In genomic region chr7:111092406-111093160, GRCh38 we compare ENCODE assay signal across 8 cellular contexts. TPM values are rescaled to one million over a fixed set of nuclear protein-coding genes. Genes with fewer than 3 reads are reported as not detected.
DNase-seq lines count a peak whose midpoint lies in the region; ATAC-seq and TF ChIP-seq lines count a peak whose summit lies in the region.

No MANE protein-coding gene starts in this region.

- H3K4me3 ChIP-seq in OCI-LY7 (ENCODE audit: low read depth, low read length, poor library complexity, severe bottlenecking) (no peak overlapping the region), mononuclear cell (ENCODE audit: low read length) (peak overlapping the region; percentile 34), colonic mucosa (no peak overlapping the region)

- intact Hi-C loops in OCI-LY7 (cut with micrococcal nuclease; ENCODE audit: unreplicated experiment) = loop anchor here (5.0 kb wide), 1 partner anchor 470 kb away; the partner anchor contains the start of gene IMMP2L
- intact Hi-C loops in colonic mucosa (cut with DNase I) = loop anchor here (5.0 to 10.0 kb wide), 2 partner anchors 392 to 640 kb away; no protein-coding TSS in a partner anchor

- no peaks in the 10 kb centered on the region for H3K9me2 ChIP-seq in OCI-LY7 (ENCODE audit: insufficient read depth, low read length)

- no peaks in the 10 kb centered on the region for H3K79me2 ChIP-seq in OCI-LY7 (ENCODE audit: insufficient read depth, low read depth, low read length)

- TF ChIP-seq CTCF in OCI-LY7 (conservative IDR thresholded peaks at IDR 0.05; ENCODE audit: low read length) = no peak
- no peak for TF ChIP-seq CTCF in colonic mucosa (IDR thresholded peaks at IDR 0.05)

- CTCF ChIA-PET in OCI-LY7 (lab: Charles Lee; ENCODE audit: unreplicated experiment) = no interaction called here

- H3K27ac ChIP-seq in OCI-LY7 (ENCODE audit: low read depth, low read length, poor library complexity, severe bottlenecking) (no peak overlapping the region), colonic mucosa (no peak overlapping the region)

- no peaks in the 10 kb centered on the region for H4K20me1 ChIP-seq in OCI-LY7 (ENCODE audit: insufficient read depth, low read length)

- ATAC-seq in GM18861 (IDR thresholded peaks at IDR 0.05; ENCODE audit: unreplicated experiment) (peak; percentile 40), HG02610 (IDR thresholded peaks at IDR 0.05; ENCODE audit: unreplicated experiment) (peak; percentile 54)

- H3K36me3 ChIP-seq in OCI-LY7 (ENCODE audit: insufficient read depth, low read length) (no peaks in the 10 kb centered on the region), colonic mucosa (no peaks in the 10 kb centered on the region)

- no peak overlapping the region for H3K9ac ChIP-seq in colonic mucosa (ENCODE audit: low read depth in 2 of 2, low read length in 2 of 2)

- no peak overlapping the region for H2AFZ ChIP-seq in OCI-LY7 (ENCODE audit: low read length)

- H3K4me1 ChIP-seq in OCI-LY7 (ENCODE audit: insufficient read depth, low read length, poor library complexity, severe bottlenecking) = no peaks in the 10 kb centered on the region
- no peaks in the 10 kb centered on the region for H3K4me1 ChIP-seq in mononuclear cell (ENCODE audit: insufficient read depth, low read length)
- no peaks in the 10 kb centered on the region for H3K4me1 ChIP-seq in colonic mucosa

- H3K4me2 ChIP-seq in OCI-LY7 (ENCODE audit: low read length) = peak overlapping the region; percentile 34; the same call in 1 of the 2 replicates

- DNase-seq in OCI-LY7 (ENCODE audit: low spot score) = no peak
- no peak for DNase-seq in NCI-H187 treated with DMSO at 0.1 percent for 48 hours (lab: John Stamatoyannopoulos, UW)
- no peak for DNase-seq in activated CD4-positive, alpha-beta T cell treated with anti-CD3 and anti-CD28 coated beads, Interleukin-2, amount 50 U/mL, for 48 hours
- DNase-seq in colonic mucosa = no peak
- no peak for DNase-seq in NCI-H1694 (lab: John Stamatoyannopoulos, UW)

- H3K27me3 ChIP-seq in mononuclear cell (ENCODE audit: insufficient read depth, low read length) = no peaks in the 10 kb centered on the region
- H3K27me3 ChIP-seq in colonic mucosa = no peaks in the 10 kb centered on the region

- POLR2A ChIA-PET in OCI-LY7 (lab: Charles Lee) = no interaction called here

- no TSS peak for BruUV-seq in OCI-LY7 (replicated peaks; lab: Mats Ljungman, UMichigan)

- no peaks in the 10 kb centered on the region for H3K9me3 ChIP-seq in OCI-LY7 (ENCODE audit: low read length)
- H3K9me3 ChIP-seq in mononuclear cell (ENCODE audit: low read depth, low read length) = no peaks in the 10 kb centered on the region
- no peaks in the 10 kb centered on the region for H3K9me3 ChIP-seq in colonic mucosa

RNA-seq across cellular contexts. Expression of gene LRRN3, which starts 1.7 kb away (rescaled TPM):
- total RNA-seq in OCI-LY7 (2014; rRNA removed; shearing (Covaris generic)) = not detected in 2 replicates
- total RNA-seq in OCI-LY7 (2022) (not detected in 2 replicates), mononuclear cell (3.8 TPM), colonic mucosa (under 1 TPM; 0.35 to 0.42 TPM)
